8 cellular contexts compared by ENCODE assay signal in genomic region chr5:87120518-87121314, GRCh38.
A peak's percentile ranks its signal among the peaks of the same experiment; 100 is the strongest.
DNase-seq lines count a peak whose midpoint lies in the region; ATAC-seq, FAIRE-seq and TF ChIP-seq lines count a peak whose summit lies in the region.

No MANE protein-coding gene starts in this region.

- no peak overlapping the region for H3K4me3 Mint-ChIP-seq in activated T-helper 2 cell treated with anti-CD3 and anti-CD28 coated beads, Interferon-gamma antibody, Interleukin-2, Interleukin-4, amounts not matched to agents 10 μg/mL and 5 μg/mL and 100 μg/mL, durations not matched to agents 14 hours and 24 hours and 36 hours (ENCODE audit: low read depth)

- H3K27me3 Mint-ChIP-seq in activated T-helper 2 cell treated with anti-CD3 and anti-CD28 coated beads, Interferon-gamma antibody, Interleukin-2, Interleukin-4, amounts not matched to agents 10 μg/mL and 5 μg/mL and 100 μg/mL, durations not matched to agents 14 hours and 24 hours and 36 hours (ENCODE audit: low read depth), result no peaks in the 10 kb centered on the region

- intact Hi-C loops in activated T-helper 2 cell treated with anti-CD3 and anti-CD28 coated beads, Interferon-gamma antibody, Interleukin-2, Interleukin-4, amounts not matched to agents 10 μg/mL and 5 μg/mL and 100 μg/mL, durations not matched to agents 14 hours and 24 hours and 36 hours (cut with micrococcal nuclease), result loop anchor here (1.0 to 5.0 kb wide), 8 partner anchors 18 to 292 kb away; partner anchors contain the start of genes CCNH and RASA1
- intact Hi-C loops in left lung (cut with DNase I), result no loop called here

- no peaks in the 10 kb centered on the region for H3K9me3 ChIP-seq in left lung

- no peaks in the 10 kb centered on the region for H3K36me3 Mint-ChIP-seq in activated T-helper 2 cell treated with anti-CD3 and anti-CD28 coated beads, Interferon-gamma antibody, Interleukin-2, Interleukin-4, amounts not matched to agents 10 μg/mL and 5 μg/mL and 100 μg/mL, durations not matched to agents 14 hours and 24 hours and 36 hours (ENCODE audit: low read depth)

- H3K27me3 ChIP-seq in left lung, result no peaks in the 10 kb centered on the region

- DNase-seq in activated naive CD4-positive, alpha-beta T cell treated with Interleukin-2 at 50 U/mL for 16 hours, result peak; percentile 3
- no peak for DNase-seq in activated naive CD4-positive, alpha-beta T cell (lab: John Stamatoyannopoulos, UW)
- DNase-seq in HTR-8/SVneo (ENCODE audit: insufficient read length, low spot score) (peak; percentile 20), left lung (no peak), cerebellar cortex (ENCODE audit: low spot score) (no peak)
- no peak for DNase-seq in activated T-helper 2 cell treated with anti-CD3 and anti-CD28 coated beads, Interferon-gamma antibody, Interleukin-2, Interleukin-4, amounts not matched to agents 10 μg/mL and 5 μg/mL and 100 μg/mL, durations not matched to agents 14 hours and 24 hours and 36 hours (ENCODE audit: low spot score)
- no peak for DNase-seq in activated CD4-positive, CD25-positive, alpha-beta regulatory T cell (lab: John Stamatoyannopoulos, UW)

- H3K27ac Mint-ChIP-seq in activated T-helper 2 cell treated with anti-CD3 and anti-CD28 coated beads, Interferon-gamma antibody, Interleukin-2, Interleukin-4, amounts not matched to agents 10 μg/mL and 5 μg/mL and 100 μg/mL, durations not matched to agents 14 hours and 24 hours and 36 hours, result peak overlapping the region; percentile 46

- H3K36me3 ChIP-seq in left lung, result no peaks in the 10 kb centered on the region

- peaks cover 0 to 18% of the 10 kb centered on the region in 2 donors for H3K4me1 ChIP-seq in left lung

- H3K4me1 Mint-ChIP-seq in activated T-helper 2 cell treated with anti-CD3 and anti-CD28 coated beads, Interferon-gamma antibody, Interleukin-2, Interleukin-4, amounts not matched to agents 10 μg/mL and 5 μg/mL and 100 μg/mL, durations not matched to agents 14 hours and 24 hours and 36 hours (ENCODE audit: low read depth), result peaks cover 60% of the 10 kb centered on the region

- H3K27ac ChIP-seq in left lung, result peak overlapping the region; percentile 2 to 21

- peak; percentile 88 for FAIRE-seq in HTR-8/SVneo (lab: Jason Lieb, UNC)

- no peaks in the 10 kb centered on the region for H3K9me3 Mint-ChIP-seq in activated T-helper 2 cell treated with anti-CD3 and anti-CD28 coated beads, Interferon-gamma antibody, Interleukin-2, Interleukin-4, amounts not matched to agents 10 μg/mL and 5 μg/mL and 100 μg/mL, durations not matched to agents 14 hours and 24 hours and 36 hours

- no peak for TF ChIP-seq CTCF in left lung (IDR thresholded peaks at IDR 0.05)

- ATAC-seq in left lung, result peak; percentile 75
- no peak for ATAC-seq in HG02763 (IDR thresholded peaks at IDR 0.05; ENCODE audit: unreplicated experiment)

- no peak overlapping the region for H3K4me3 ChIP-seq in left lung

Comparison
In these comparisons a context has a peak if more than half of its experiments do, and no peak if none do; other contexts are left out.
1. DNase-seq: peak in activated naive CD4-positive, alpha-beta T cell treated with Interleukin-2 at 50 U/mL for 16 hours (single experiment) and HTR-8/SVneo (single experiment); none in activated naive CD4-positive, alpha-beta T cell (0 of 4), activated T-helper 2 cell treated with anti-CD3 and anti-CD28 coated beads, Interferon-gamma antibody, Interleukin-2, Interleukin-4, amounts not matched to agents 10 μg/mL and 5 μg/mL and 100 μg/mL, durations not matched to agents 14 hours and 24 hours and 36 hours (single experiment), left lung (0 of 2), cerebellar cortex (single experiment) and activated CD4-positive, CD25-positive, alpha-beta regulatory T cell (0 of 4).